Comparison of ENCODE assay signal across 9 cellular contexts in the genomic region with DNA sequence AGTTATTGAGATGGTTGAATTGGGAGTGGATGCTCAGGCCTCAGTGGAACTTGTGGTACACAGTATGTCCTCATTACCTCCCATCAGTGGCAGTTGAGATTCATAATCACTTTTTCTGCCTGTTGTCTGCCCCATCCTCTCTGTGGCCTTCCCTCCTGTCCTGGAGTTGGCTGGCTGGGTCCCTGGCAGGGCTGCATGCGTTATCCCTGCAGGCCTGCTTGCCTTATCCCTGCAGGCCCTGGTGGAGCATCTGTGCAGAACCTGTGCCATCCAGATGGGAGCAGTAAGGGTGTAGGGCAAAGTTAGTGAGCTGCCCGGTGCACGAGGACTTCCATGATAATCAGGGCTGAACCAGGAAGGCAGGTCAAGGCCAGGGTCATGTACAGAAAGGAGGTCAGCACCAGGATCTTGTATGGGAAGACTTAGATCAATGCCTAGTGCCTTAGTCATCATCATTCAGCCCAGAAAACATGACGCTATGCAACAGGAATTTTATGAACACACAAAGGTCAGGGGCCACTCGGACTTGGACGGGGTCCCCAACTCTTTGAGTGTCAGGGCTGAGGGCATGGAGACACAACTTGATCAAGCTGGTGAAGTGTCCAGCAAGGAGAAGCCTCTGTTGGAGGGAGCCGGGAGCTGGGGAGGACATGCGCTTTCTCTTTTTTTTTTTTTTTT. TPM values are rescaled to one million over a fixed set of nuclear protein-coding genes. Genes with fewer than 3 reads are reported as not detected.
DNase-seq lines count a peak whose midpoint lies in the region; ATAC-seq and TF ChIP-seq lines count a peak whose summit lies in the region.
"Had no signal": no experiment of that assay in that cellular context is flagged by ENCODE, and none has a peak within 500 bp of the region (broad histone marks: within the 10 kb centered on the region; RNA-seq: fewer than 3 reads in every experiment).

No MANE protein-coding gene starts in this region.

- intact Hi-C loops in colonic mucosa (cut with DNase I) = no loop called here

- H3K79me1 ChIP-seq in mesenchymal stem cell (replicated peaks; ENCODE audit: low read length, poor library complexity, severe bottlenecking) = peaks cover 23% of the 10 kb centered on the region

- H2BK120ac ChIP-seq in mesenchymal stem cell (ENCODE audit: low read depth, low read length) = peak overlapping the region; percentile 21

- H3K23ac ChIP-seq in mesenchymal stem cell (ENCODE audit: low read length in 2 of 2) = no peak overlapping the region

- no peak for ATAC-seq in GM18505 (IDR thresholded peaks at IDR 0.05; ENCODE audit: unreplicated experiment)

- H4K8ac ChIP-seq in mesenchymal stem cell (ENCODE audit: low read length) = peak overlapping the region; percentile 94

- no peak for TF ChIP-seq POLR2A in GM18505 (IDR thresholded peaks at IDR 0.05; ENCODE audit: borderline replicate concordance, extremely low read depth, insufficient read depth, insufficient read length)

- H4K91ac ChIP-seq in mesenchymal stem cell (ENCODE audit: low read length) = peak overlapping the region; percentile 92

- no peaks in the 10 kb centered on the region for H3K27me3 ChIP-seq in ACC112 (ENCODE audit: insufficient read depth, low read length)
- H3K27me3 ChIP-seq in colonic mucosa = no peaks in the 10 kb centered on the region
- no peaks in the 10 kb centered on the region for H3K27me3 ChIP-seq in mesenchymal stem cell (ENCODE audit: control insufficient read depth in 1 of 2, insufficient read depth in 1 of 2, low read length in 2 of 2)

- peak overlapping the region; percentile 34 to 87 for H2BK12ac ChIP-seq in mesenchymal stem cell (ENCODE audit: low read length in 2 of 2)

- H2BK5ac ChIP-seq in mesenchymal stem cell (ENCODE audit: low read depth, low read length, poor library complexity, severe bottlenecking) = no peak overlapping the region

- peak overlapping the region; percentile 2 to 88 for H3K4ac ChIP-seq in mesenchymal stem cell (ENCODE audit: low read depth in 1 of 2, low read length in 2 of 2)

- H3K9ac ChIP-seq in colonic mucosa (ENCODE audit: low read depth in 2 of 2, low read length in 2 of 2) = peak overlapping the region in 1 of 2 donors; percentile 19
- peak overlapping the region; percentile 43 for H3K9ac ChIP-seq in mesenchymal stem cell (ENCODE audit: low read length)

- H2AFZ ChIP-seq in ACC112 (ENCODE audit: low read length, unreplicated experiment) (no peak overlapping the region), mesenchymal stem cell (ENCODE audit: low read depth, low read length) (no peak overlapping the region)

- 16% methylated on average over 8 of the region's 8 CpGs for WGBS in mesenchymal stem cell

- POLR2A ChIA-PET in GM10248 (lab: Yijun Ruan, JAX) = no interaction called here

- no peak overlapping the region for H2BK15ac ChIP-seq in mesenchymal stem cell (ENCODE audit: low read depth, poor library complexity, severe bottlenecking)

- no peak overlapping the region for H3K14ac ChIP-seq in mesenchymal stem cell (ENCODE audit: low read length in 2 of 2)

- H3K4me3 ChIP-seq in ACC112 (ENCODE audit: low read depth, low read length) (peak overlapping the region; percentile 11; the same call in 1 of the 2 replicates), colonic mucosa (no peak overlapping the region), mesenchymal stem cell (ENCODE audit: insufficient read depth in 1 of 2, low read depth in 1 of 2, low read length in 2 of 2) (no peak overlapping the region)

- no peak overlapping the region for H3K4me2 ChIP-seq in mesenchymal stem cell (ENCODE audit: low read length, poor library complexity, severe bottlenecking)

- H2AK5ac ChIP-seq in mesenchymal stem cell (ENCODE audit: low read length, severe bottlenecking) = peak overlapping the region; percentile 57

- peak; percentile 95 for DNase-seq in HS-5 (ENCODE audit: low read depth)
- peak; percentile 32 for DNase-seq in colonic mucosa
- peak; percentile 93 for DNase-seq in mesenchymal stem cell
- no peak for DNase-seq in GM10248 (ENCODE audit: extremely low spot score)
- no peak for DNase-seq in activated CD4-positive, alpha-beta T cell treated with anti-CD3 and anti-CD28 coated beads, Interleukin-2, amount 50 U/mL, for 1 hour
- no peak for DNase-seq in NCI-H1436 treated with DMSO at 0.1 percent for 48 hours (lab: John Stamatoyannopoulos, UW)
- DNase-seq: naive B cell had no signal

- H3K18ac ChIP-seq in mesenchymal stem cell (ENCODE audit: low read depth in 1 of 2, low read length in 2 of 2) = peak overlapping the region; percentile 69 to 81

- CTCF ChIA-PET in GM10248 (lab: Yijun Ruan, JAX) = no interaction called here

- H3K9me3 ChIP-seq in colonic mucosa (no peaks in the 10 kb centered on the region), mesenchymal stem cell (ENCODE audit: control insufficient read depth, low read length) (no peaks in the 10 kb centered on the region)

- H3K4me1 ChIP-seq in ACC112 (ENCODE audit: control insufficient read depth, insufficient read depth, low read length, unreplicated experiment) (peaks cover 53% of the 10 kb centered on the region), colonic mucosa (no peaks in the 10 kb centered on the region), mesenchymal stem cell (ENCODE audit: control insufficient read depth, insufficient read depth, low read depth, low read length) (peaks cover 30% of the 10 kb centered on the region)

- H3K27ac ChIP-seq in ACC112 (ENCODE audit: low read depth, low read length) (peak overlapping the region; percentile 88), colonic mucosa (no peak overlapping the region), mesenchymal stem cell (ENCODE audit: low read length, poor library complexity, severe bottlenecking) (peak overlapping the region; percentile 18)

- H3K79me2 ChIP-seq in ACC112 (ENCODE audit: control insufficient read depth, insufficient read depth, low read length, unreplicated experiment) = peaks cover 64% of the 10 kb centered on the region

- TF ChIP-seq CTCF in colonic mucosa (IDR thresholded peaks at IDR 0.05) (no peak), GM10248 (IDR thresholded peaks at IDR 0.05; ENCODE audit: control extremely low read depth, extremely low read depth, low read depth, missing control alignments) (no peak)

- H3K36me3 ChIP-seq in ACC112 (ENCODE audit: insufficient read depth, low read length) (0 out of 2 replicates have a peak, but pooled peaks cover 3% of the 10 kb centered on the region), colonic mucosa (no peaks in the 10 kb centered on the region), mesenchymal stem cell (ENCODE audit: control insufficient read depth in 1 of 2, insufficient read depth in 2 of 2, low read depth in 1 of 2, low read length in 2 of 2) (peaks cover 4 to 6% of the 10 kb centered on the region in 2 experiments)

RNA-seq across cellular contexts. Expression of a gene that starts 47.2 kb away (rescaled TPM):
- total RNA-seq in colonic mucosa = 10 to 100 TPM; 22.0 to 22.2 TPM
- 42.8 TPM for polyA plus RNA-seq in mesenchymal stem cell (2013, experiment 1 of 2)
- 39.9 TPM for polyA plus RNA-seq in mesenchymal stem cell (2013, experiment 2 of 2)

Comparison
In these comparisons a context has a peak if more than half of its experiments do, and no peak if none do; other contexts are left out.
1. DNase-seq: peak in HS-5 (single experiment), colonic mucosa (single experiment) and mesenchymal stem cell (single experiment); none in GM10248 (single experiment), activated CD4-positive, alpha-beta T cell treated with anti-CD3 and anti-CD28 coated beads, Interleukin-2, amount 50 U/mL, for 1 hour (single experiment) and NCI-H1436 treated with DMSO at 0.1 percent for 48 hours (single experiment).